2 cellular contexts compared by ENCODE assay signal in the genomic region with DNA sequence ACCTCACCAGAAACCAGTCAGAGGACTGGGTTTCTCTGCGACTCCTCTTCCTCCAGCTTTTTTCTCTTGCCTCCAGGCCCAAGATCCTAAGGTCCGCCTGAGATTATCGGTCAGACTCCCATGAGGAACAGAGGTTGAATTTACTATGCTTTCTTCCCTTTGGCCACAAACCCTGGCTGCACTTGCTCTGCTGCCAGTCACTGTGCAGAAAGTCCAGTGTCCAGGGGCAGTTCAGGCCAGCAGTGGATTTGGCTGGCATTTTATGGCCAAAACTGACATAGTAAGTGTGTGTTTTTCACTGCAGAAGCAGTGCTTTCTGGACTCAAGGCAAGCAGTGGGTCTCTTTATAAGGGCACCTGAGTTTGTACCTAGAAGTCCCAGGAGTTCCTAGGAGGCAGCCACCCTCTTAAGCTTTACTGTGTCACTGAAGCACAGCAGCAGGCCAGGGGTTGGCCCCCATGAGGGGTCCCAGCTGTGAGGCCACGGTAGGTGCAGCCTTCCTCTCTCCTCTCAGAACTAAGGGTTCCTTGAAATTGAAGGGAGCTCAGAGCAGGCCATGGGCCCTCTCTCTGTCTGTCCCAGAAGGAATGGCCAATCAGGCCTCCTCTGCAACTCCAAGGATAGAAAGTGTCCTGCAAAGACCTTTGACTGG.
A peak's percentile ranks its signal among the peaks of the same experiment; 100 is the strongest.
TF ChIP-seq lines count a peak whose summit lies in the region.

No MANE protein-coding gene starts in this region.

TF ChIP-seq in liver, 16 proteins besides CTCF, POLR2A, EP300 and RAD21:
- TF ChIP-seq HNF4G (IDR thresholded peaks at IDR 0.05) (no peak), FOXA1 (IDR thresholded peaks at IDR 0.05) (no peak), RXRA (IDR thresholded peaks at IDR 0.05) (peak; percentile 14 to 73), JUND (IDR thresholded peaks at IDR 0.05) (no peak), HNF4A (conservative IDR thresholded peaks at IDR 0.05) (peak in 1 of 2 donors; percentile 69)
- TF ChIP-seq, protein P1, sequence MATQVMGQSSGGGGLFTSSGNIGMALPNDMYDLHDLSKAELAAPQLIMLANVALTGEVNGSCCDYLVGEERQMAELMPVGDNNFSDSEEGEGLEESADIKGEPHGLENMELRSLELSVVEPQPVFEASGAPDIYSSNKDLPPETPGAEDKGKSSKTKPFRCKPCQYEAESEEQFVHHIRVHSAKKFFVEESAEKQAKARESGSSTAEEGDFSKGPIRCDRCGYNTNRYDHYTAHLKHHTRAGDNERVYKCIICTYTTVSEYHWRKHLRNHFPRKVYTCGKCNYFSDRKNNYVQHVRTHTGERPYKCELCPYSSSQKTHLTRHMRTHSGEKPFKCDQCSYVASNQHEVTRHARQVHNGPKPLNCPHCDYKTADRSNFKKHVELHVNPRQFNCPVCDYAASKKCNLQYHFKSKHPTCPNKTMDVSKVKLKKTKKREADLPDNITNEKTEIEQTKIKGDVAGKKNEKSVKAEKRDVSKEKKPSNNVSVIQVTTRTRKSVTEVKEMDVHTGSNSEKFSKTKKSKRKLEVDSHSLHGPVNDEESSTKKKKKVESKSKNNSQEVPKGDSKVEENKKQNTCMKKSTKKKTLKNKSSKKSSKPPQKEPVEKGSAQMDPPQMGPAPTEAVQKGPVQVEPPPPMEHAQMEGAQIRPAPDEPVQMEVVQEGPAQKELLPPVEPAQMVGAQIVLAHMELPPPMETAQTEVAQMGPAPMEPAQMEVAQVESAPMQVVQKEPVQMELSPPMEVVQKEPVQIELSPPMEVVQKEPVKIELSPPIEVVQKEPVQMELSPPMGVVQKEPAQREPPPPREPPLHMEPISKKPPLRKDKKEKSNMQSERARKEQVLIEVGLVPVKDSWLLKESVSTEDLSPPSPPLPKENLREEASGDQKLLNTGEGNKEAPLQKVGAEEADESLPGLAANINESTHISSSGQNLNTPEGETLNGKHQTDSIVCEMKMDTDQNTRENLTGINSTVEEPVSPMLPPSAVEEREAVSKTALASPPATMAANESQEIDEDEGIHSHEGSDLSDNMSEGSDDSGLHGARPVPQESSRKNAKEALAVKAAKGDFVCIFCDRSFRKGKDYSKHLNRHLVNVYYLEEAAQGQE (IDR thresholded peaks at IDR 0.05): no peak

TF ChIP-seq in HepG2, 621 proteins besides CTCF, POLR2A, EP300 and RAD21:
- TF ChIP-seq ZNF598 (CRISPR knock-in tag; IDR thresholded peaks at IDR 0.05; ENCODE audit: borderline replicate concordance) (no peak), TEAD3 (CRISPR knock-in tag; optimal IDR thresholded peaks at IDR 0.05; ENCODE audit: borderline replicate concordance) (no peak)
